8 cellular contexts compared by ENCODE assay signal in genomic region chr9:128361981-128362646, GRCh38. TPM values are rescaled to one million over a fixed set of nuclear protein-coding genes. Genes with fewer than 3 reads are reported as not detected.
DNase-seq lines count a peak whose midpoint lies in the region; ATAC-seq, FAIRE-seq and TF ChIP-seq lines count a peak whose summit lies in the region.

No MANE protein-coding gene starts in this region.

- CTCF ChIA-PET in activated CD4-positive, alpha-beta T cell treated with anti-CD3 and anti-CD28 coated beads for 36 hours (lab: Charles Lee), result interaction anchor here (0.5 to 5.6 kb wide), 38 partner anchors 9 to 1518 kb away, joined by 3 to 36 read pairs (median 4); partner anchors contain the start of genes GLE1, GOLGA2, MIGA2 and PKN3

- peak; percentile 60 for ATAC-seq in HG03097 (IDR thresholded peaks at IDR 0.05; ENCODE audit: low FRiP score, unreplicated experiment)
- peak; percentile 93 for ATAC-seq in activated CD4-positive, alpha-beta T cell treated with anti-CD3 and anti-CD28 coated beads for 36 hours
- ATAC-seq in HG03520 (IDR thresholded peaks at IDR 0.05; ENCODE audit: unreplicated experiment), result no peak

- peak; percentile 77 for DNase-seq in GM12891 (ENCODE audit: insufficient read length, low spot score)
- peak; percentile 77 for DNase-seq in NCI-H345 (lab: John Stamatoyannopoulos, UW)
- DNase-seq in activated CD4-positive, alpha-beta T cell treated with anti-CD3 and anti-CD28 coated beads for 36 hours, result peak; percentile 85
- peak; percentile 86 for DNase-seq in choroid plexus epithelial cell (ENCODE audit: low read depth)
- DNase-seq in left kidney (ENCODE audit: low read depth, low spot score), result peak; percentile 93
- peak; percentile 72 to 73 for DNase-seq in stimulated activated CD4-positive, alpha-beta T cell treated with anti-CD3 and anti-CD28 coated beads, Interleukin-2, amount 100 ng/mL, for 24 hours

- H3K27me3 Mint-ChIP-seq in activated CD4-positive, alpha-beta T cell treated with anti-CD3 and anti-CD28 coated beads for 36 hours, result no peaks in the 10 kb centered on the region

- FAIRE-seq in GM12891 (lab: Jason Lieb, UNC), result peak; percentile 84

- H3K4me1 Mint-ChIP-seq in activated CD4-positive, alpha-beta T cell treated with anti-CD3 and anti-CD28 coated beads for 36 hours, result peaks cover 19% of the 10 kb centered on the region

- H3K4me3 ChIP-seq in choroid plexus epithelial cell (ENCODE audit: low read depth, low read length), result peak overlapping the region; percentile 65

- POLR2A ChIA-PET in activated CD4-positive, alpha-beta T cell treated with anti-CD3 and anti-CD28 coated beads for 36 hours (lab: Charles Lee), result interaction anchor here (0.5 to 1.8 kb wide), 7 partner anchors 9 to 420 kb away, joined by 3 to 8 read pairs (median 3); partner anchors contain the start of gene URM1

- no peak for TF ChIP-seq POLR2A in GM12891 (IDR thresholded peaks at IDR 0.05; ENCODE audit: low read depth, low read length)

- H3K27ac Mint-ChIP-seq in activated CD4-positive, alpha-beta T cell treated with anti-CD3 and anti-CD28 coated beads for 36 hours, result peak overlapping the region; percentile 59

- peaks cover 3% of the 10 kb centered on the region for H3K36me3 Mint-ChIP-seq in activated CD4-positive, alpha-beta T cell treated with anti-CD3 and anti-CD28 coated beads for 36 hours (ENCODE audit: low read depth)

- peak; percentile 88 for TF ChIP-seq CTCF in choroid plexus epithelial cell (conservative IDR thresholded peaks at IDR 0.05; ENCODE audit: low read depth, low read length)

- intact Hi-C loops in activated CD4-positive, alpha-beta T cell treated with anti-CD3 and anti-CD28 coated beads for 36 hours (cut with DNase I, micrococcal nuclease), result loop anchor here (1.0 to 2.0 kb wide), 7 partner anchors 50 to 293 kb away; partner anchors contain the start of genes CERCAM (in 1 of the 2), GLE1 (in 1 of the 2), ODF2 (in 1 of the 2) and SLC25A25 (in 1 of the 2)

- no peaks in the 10 kb centered on the region for H3K9me3 Mint-ChIP-seq in activated CD4-positive, alpha-beta T cell treated with anti-CD3 and anti-CD28 coated beads for 36 hours (ENCODE audit: low read depth)

- peak overlapping the region; percentile 62 for H3K4me3 Mint-ChIP-seq in activated CD4-positive, alpha-beta T cell treated with anti-CD3 and anti-CD28 coated beads for 36 hours

TF ChIP-seq in GM12891, 5 proteins besides CTCF, POLR2A, EP300 and RAD21:
- no peak for TF ChIP-seq PAX5 (IDR thresholded peaks at IDR 0.05; ENCODE audit: insufficient read depth, low read length, severe bottlenecking)
- TF ChIP-seq SPI1 (IDR thresholded peaks at IDR 0.05; ENCODE audit: low read depth, low read length), result no peak
- TF ChIP-seq TAF1 (IDR thresholded peaks at IDR 0.05; ENCODE audit: low read depth, low read length), result no peak
- TF ChIP-seq POLR2AphosphoS5 (IDR thresholded peaks at IDR 0.05; ENCODE audit: low read depth, low read length), result no peak
- TF ChIP-seq POU2F2 (IDR thresholded peaks at IDR 0.05; ENCODE audit: low read depth, low read length), result no peak

RNA-seq across cellular contexts. Expression of gene URM1, which starts 9.1 kb away (rescaled TPM):
- 46.8 TPM for polyA plus RNA-seq in GM12891 (2012; ENCODE audit: low read depth, missing spikeins)
- total RNA-seq in activated CD4-positive, alpha-beta T cell treated with anti-CD3 and anti-CD28 coated beads for 36 hours, result 10 to 100 TPM; 39.9 to 56.1 TPM

RNA-seq across cellular contexts. Expression of gene SLC27A4, which starts 21.8 kb away (rescaled TPM):
- polyA plus RNA-seq in GM12891 (2012; ENCODE audit: low read depth, missing spikeins), result 4.8 TPM
- total RNA-seq in activated CD4-positive, alpha-beta T cell treated with anti-CD3 and anti-CD28 coated beads for 36 hours, result 10 to 100 TPM in 1 of 2 experiments, 1 to 10 TPM in 1; 8.4 to 10.2 TPM

RNA-seq across cellular contexts. Expression of gene COQ4, which starts 39.5 kb away (rescaled TPM):
- polyA plus RNA-seq in GM12891 (2012; ENCODE audit: low read depth, missing spikeins), result 31.6 TPM
- 10 to 100 TPM; 32.1 to 38.8 TPM for total RNA-seq in activated CD4-positive, alpha-beta T cell treated with anti-CD3 and anti-CD28 coated beads for 36 hours

RNA-seq across cellular contexts. Expression of gene TRUB2, which starts 39.9 kb away (rescaled TPM):
- 18.9 TPM for polyA plus RNA-seq in GM12891 (2012; ENCODE audit: low read depth, missing spikeins)
- total RNA-seq in activated CD4-positive, alpha-beta T cell treated with anti-CD3 and anti-CD28 coated beads for 36 hours, result 10 to 100 TPM; 29.5 to 37.5 TPM

RNA-seq across cellular contexts. Expression of gene CERCAM, which starts 58.5 kb away (rescaled TPM):
- polyA plus RNA-seq in GM12891 (2012; ENCODE audit: low read depth, missing spikeins), result 3.7 TPM
- total RNA-seq in activated CD4-positive, alpha-beta T cell treated with anti-CD3 and anti-CD28 coated beads for 36 hours, result under 1 TPM; 0.75 to 0.79 TPM
